Comparison of ENCODE assay signal across 8 cellular contexts in genomic region chr19:17720487-17720839, GRCh38. TPM values are rescaled to one million over a fixed set of nuclear protein-coding genes. Genes with fewer than 3 reads are reported as not detected.
DNase-seq lines count a peak whose midpoint lies in the region; TF ChIP-seq lines count a peak whose summit lies in the region.

No MANE protein-coding gene starts in this region.

- H3K4me1 Mint-ChIP-seq in nephron: peaks cover 35% of the 10 kb centered on the region

- peak overlapping the region; percentile 83 to 93 (median 92) for H3K4me3 Mint-ChIP-seq in nephron

- H3K36me3 Mint-ChIP-seq in nephron (ENCODE audit: low read depth): peaks cover 21% of the 10 kb centered on the region

- H3K4me3 ChIP-seq in Jurkat, Clone E6-1 (ENCODE audit: low read length): peak overlapping the region; percentile 79
- H3K4me3 ChIP-seq in colonic mucosa: peak overlapping the region; percentile 95

- H3K9ac ChIP-seq in colonic mucosa (ENCODE audit: low read depth in 2 of 2, low read length in 2 of 2): peak overlapping the region; percentile 72 to 83

- H3K4me1 ChIP-seq in colonic mucosa: peaks cover 3% of the 10 kb centered on the region

- no peaks in the 10 kb centered on the region for H3K9me3 Mint-ChIP-seq in nephron

- H3K36me3 ChIP-seq in colonic mucosa: no peaks in the 10 kb centered on the region

- H3K27me3 ChIP-seq in colonic mucosa: no peaks in the 10 kb centered on the region

- no peaks in the 10 kb centered on the region for H3K27me3 Mint-ChIP-seq in nephron (ENCODE audit: low read depth)

- DNase-seq in AG20443 (ENCODE audit: low spot score) (peak; percentile 13), colonic mucosa (no peak), HuH-7.5 (ENCODE audit: low spot score) (no peak), pons (ENCODE audit: low spot score) (no peak), cerebellum (ENCODE audit: low spot score) (no peak), C1 segment of cervical spinal cord (lab: John Stamatoyannopoulos, UW) (no peak)
- DNase-seq in Jurkat, Clone E6-1 (ENCODE audit: low read depth, low spot score): no peak

- H3K27ac ChIP-seq in colonic mucosa: no peak overlapping the region

- intact Hi-C loops in colonic mucosa (cut with DNase I): no loop called here

- no peaks in the 10 kb centered on the region for H3K9me3 ChIP-seq in colonic mucosa

- TF ChIP-seq CTCF in colonic mucosa (IDR thresholded peaks at IDR 0.05) (no peak), nephron (IDR thresholded peaks at IDR 0.05; ENCODE audit: unreplicated experiment in 3 of 3) (no peak)

- peak overlapping the region in 2 of 3 experiments; percentile 22 to 51 for H3K27ac Mint-ChIP-seq in nephron

RNA-seq across cellular contexts. Expression of gene MAP1S, which starts 1.2 kb away (rescaled TPM):
- 47.2 TPM for polyA plus RNA-seq in Jurkat, Clone E6-1 (2012; ENCODE audit: insufficient read depth, insufficient read length)
- 10 to 100 TPM; 48.1 to 57.1 TPM for total RNA-seq in colonic mucosa
- total RNA-seq in cerebellum: 31.4 TPM

RNA-seq across cellular contexts. Expression of gene FCHO1, which starts 30.8 kb away (rescaled TPM):
- polyA plus RNA-seq in Jurkat, Clone E6-1 (2012; ENCODE audit: insufficient read depth, insufficient read length): 50.0 TPM
- 1 to 10 TPM; 3.9 to 9.2 TPM for total RNA-seq in colonic mucosa
- 25.9 TPM for total RNA-seq in cerebellum

RNA-seq across cellular contexts. Expression of gene UNC13A, which starts 32.3 kb away (rescaled TPM):
- not detected for polyA plus RNA-seq in Jurkat, Clone E6-1 (2012; ENCODE audit: insufficient read depth, insufficient read length)
- total RNA-seq in colonic mucosa (under 1 TPM; 0.29 to 0.62 TPM), cerebellum (27.4 TPM)

Comparison
In these comparisons a context has a peak if more than half of its experiments do, and no peak if none do; other contexts are left out.
1. RNA of gene UNC13A, which starts 32.3 kb away (total RNA-seq): 27.4 TPM in cerebellum (single experiment); 0.29 to 0.62 TPM in colonic mucosa; every median in the first group is over 10 times any median in the second.